29 cellular contexts compared by ENCODE assay signal in genomic region chr7:94174956-94175355, GRCh38.
"Had no signal": no experiment of that assay in that cellular context is flagged by ENCODE, and none has a peak within 500 bp of the region (broad histone marks: within the 10 kb centered on the region; RNA-seq: fewer than 3 reads in every experiment).

No MANE protein-coding gene starts in this region.

- H3K27me3 Mint-ChIP-seq: activated B cell treated with CpG ODN at 0.5 μM for 24 hours; central memory CD8-positive, alpha-beta T cell; naive B cell had no signal

- H3K36me3 Mint-ChIP-seq: activated naive CD8-positive, alpha-beta T cell; naive B cell; stimulated activated effector memory CD8-positive, alpha-beta T cell treated with anti-CD3 and anti-CD28 coated beads, Interleukin-12 subunit alpha, Interleukin-12 subunit beta, amount 100 ng/mL, for 72 hours had no signal

- H3K36me3 ChIP-seq: heart right ventricle, left lung, sigmoid colon, thyroid gland, upper lobe of left lung, vagina had no signal

- H3K4me3 Mint-ChIP-seq: activated B cell treated with CpG ODN at 0.5 μM for 24 hours; activated CD8-positive, alpha-beta T cell treated with anti-CD3 and anti-CD28 coated beads for 36 hours; activated naive CD8-positive, alpha-beta T cell; central memory CD8-positive, alpha-beta T cell; naive B cell; neural crest cell; stimulated activated effector memory CD8-positive, alpha-beta T cell treated with anti-CD3 and anti-CD28 coated beads, Interleukin-12 subunit alpha, Interleukin-12 subunit beta, amount 100 ng/mL, for 72 hours; stimulated activated naive CD8-positive, alpha-beta T cell treated with anti-CD3 and anti-CD28 coated beads, Interleukin-15, amount 100 ng/mL, for 72 hours; T-helper 2 cell treated with Interferon-gamma antibody and Interleukin-4, amounts not matched to agents 5 μg/mL and 100 μg/mL, for 36 hours had no signal

- H3K9me3 ChIP-seq: heart right ventricle, left lung, psoas muscle, sigmoid colon, thyroid gland, upper lobe of left lung, vagina had no signal

- H3K4me3 ChIP-seq: dorsolateral prefrontal cortex, heart right ventricle, left lung, lung, psoas muscle, sigmoid colon, thyroid gland, upper lobe of left lung, vagina had no signal

- H3K27me3 ChIP-seq: dorsolateral prefrontal cortex, heart right ventricle, left lung, sigmoid colon, thyroid gland, upper lobe of left lung, vagina had no signal

- ATAC-seq: activated CD8-positive, alpha-beta T cell treated with anti-CD3 and anti-CD28 coated beads for 36 hours; left lung; psoas muscle; stimulated activated effector memory CD8-positive, alpha-beta T cell treated with anti-CD3 and anti-CD28 coated beads, Interleukin-12 subunit alpha, Interleukin-12 subunit beta, amount 100 ng/mL, for 72 hours; stimulated activated naive CD8-positive, alpha-beta T cell treated with anti-CD3 and anti-CD28 coated beads, Interleukin-15, amount 100 ng/mL, for 72 hours had no signal

- H3K4me1 Mint-ChIP-seq: central memory CD8-positive, alpha-beta T cell; stimulated activated effector memory CD8-positive, alpha-beta T cell treated with anti-CD3 and anti-CD28 coated beads, Interleukin-12 subunit alpha, Interleukin-12 subunit beta, amount 100 ng/mL, for 72 hours had no signal

- H3K9me3 Mint-ChIP-seq: activated B cell treated with CpG ODN at 0.5 μM for 24 hours; activated CD8-positive, alpha-beta T cell treated with anti-CD3 and anti-CD28 coated beads for 36 hours; activated T-helper 2 cell treated with anti-CD3 and anti-CD28 coated beads, Interferon-gamma antibody, Interleukin-2, Interleukin-4, amounts not matched to agents 10 μg/mL and 5 μg/mL and 100 μg/mL, durations not matched to agents 14 hours and 24 hours and 36 hours; naive B cell; neural crest cell; stimulated activated effector memory CD8-positive, alpha-beta T cell treated with anti-CD3 and anti-CD28 coated beads, Interleukin-12 subunit alpha, Interleukin-12 subunit beta, amount 100 ng/mL, for 72 hours; T-helper 2 cell treated with Interferon-gamma antibody and Interleukin-4, amounts not matched to agents 5 μg/mL and 100 μg/mL, for 36 hours had no signal

- H3K4me1 ChIP-seq: left lung, parathyroid adenoma, psoas muscle, sigmoid colon, thyroid gland, upper lobe of left lung, vagina had no signal

- H3K27ac Mint-ChIP-seq: activated B cell treated with CpG ODN at 0.5 μM for 24 hours; activated CD8-positive, alpha-beta T cell treated with anti-CD3 and anti-CD28 coated beads for 36 hours; activated naive CD8-positive, alpha-beta T cell; activated T-helper 2 cell treated with anti-CD3 and anti-CD28 coated beads, Interferon-gamma antibody, Interleukin-2, Interleukin-4, amounts not matched to agents 10 μg/mL and 5 μg/mL and 100 μg/mL, durations not matched to agents 14 hours and 24 hours and 36 hours; naive B cell; stimulated activated effector memory CD8-positive, alpha-beta T cell treated with anti-CD3 and anti-CD28 coated beads, Interleukin-12 subunit alpha, Interleukin-12 subunit beta, amount 100 ng/mL, for 72 hours; stimulated activated naive CD8-positive, alpha-beta T cell treated with anti-CD3 and anti-CD28 coated beads, Interleukin-15, amount 100 ng/mL, for 72 hours; T-helper 2 cell treated with Interferon-gamma antibody and Interleukin-4, amounts not matched to agents 5 μg/mL and 100 μg/mL, for 36 hours had no signal

- H3K27ac ChIP-seq: dorsolateral prefrontal cortex, left lung, parathyroid adenoma, psoas muscle, sigmoid colon, thyroid gland, upper lobe of left lung, vagina had no signal

- DNase-seq: activated B cell treated with CpG ODN at 0.5 μM for 24 hours; activated CD4-positive, alpha-beta T cell treated with anti-CD3 and anti-CD28 coated beads, Interleukin-2, amount 50 U/mL, for 1 hour; activated CD8-positive, alpha-beta T cell treated with anti-CD3 and anti-CD28 coated beads for 36 hours; activated T-cell treated with anti-CD3 and anti-CD28 coated beads, Interleukin-2, amount 50 U/mL, for 48 hours; anterior cingulate cortex; dorsolateral prefrontal cortex; effector memory CD4-positive, alpha-beta T cell; heart right ventricle; kidney glomerular epithelial cell; left lung; naive B cell; nucleus accumbens; psoas muscle; sigmoid colon; small intestine; stimulated activated CD4-positive, alpha-beta T cell treated with anti-CD3 and anti-CD28 coated beads, Interleukin-4, amount 100 ng/mL, for 24 hours; stimulated activated naive CD8-positive, alpha-beta T cell treated with anti-CD3 and anti-CD28 coated beads, Interleukin-15, amount 100 ng/mL, for 72 hours; T-helper 1 cell; thyroid gland; upper lobe of left lung had no signal
